8 cellular contexts compared by ENCODE assay signal in the genomic region with DNA sequence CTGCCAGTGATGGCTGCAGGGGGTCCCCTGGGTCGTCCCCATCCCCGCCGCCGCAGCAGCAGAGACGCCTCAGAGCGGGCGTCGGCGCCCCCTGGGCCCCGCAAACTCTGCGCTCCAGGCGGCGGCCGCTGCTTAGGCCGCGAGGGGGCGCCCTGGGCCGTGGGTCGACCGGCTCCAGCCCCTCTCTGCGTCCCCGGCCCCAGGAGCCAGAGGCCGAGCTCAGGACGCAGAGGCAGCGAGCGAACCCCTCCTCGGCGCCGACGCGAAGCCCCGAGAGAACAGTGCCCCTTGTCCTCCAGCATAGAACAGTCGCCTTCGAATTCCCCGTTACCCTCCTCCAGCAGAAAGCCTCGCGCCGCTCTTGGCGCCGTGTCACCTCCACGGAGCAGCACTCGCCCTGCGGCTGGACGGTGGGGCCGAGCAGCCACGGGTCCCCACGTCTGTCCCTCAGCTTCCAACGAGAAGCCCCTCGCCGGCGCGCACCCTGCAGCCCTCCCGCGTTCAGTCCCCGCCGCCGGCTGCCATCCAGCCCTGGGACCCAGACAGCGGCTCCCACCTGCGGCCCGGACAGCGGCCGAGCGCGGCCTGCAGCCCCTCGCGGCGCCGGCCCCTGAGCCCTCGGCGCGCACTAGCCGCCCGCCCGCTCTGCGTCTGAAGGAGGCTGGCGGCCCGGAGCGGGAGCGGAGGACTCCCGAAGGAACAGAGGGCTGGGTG.
A peak's percentile ranks its signal among the peaks of the same experiment; 100 is the strongest.
DNase-seq lines count a peak whose midpoint lies in the region; ATAC-seq lines count a peak whose summit lies in the region.

No MANE protein-coding gene starts in this region.

- H3K79me2 ChIP-seq in trophoblast cell (ENCODE audit: control insufficient read depth, insufficient read depth, low read length, poor library complexity) = peaks cover 8% of the 10 kb centered on the region

- peaks cover 10% of the 10 kb centered on the region for H3K27me3 ChIP-seq in trophoblast cell (ENCODE audit: insufficient read depth, low read length)

- intact Hi-C loops in cardiac septum (cut with DNase I) = loop anchor here (2.0 to 10.0 kb wide), 5 partner anchors 86 to 854 kb away; a partner anchor contains a TSS

- peak overlapping the region; percentile 83 for H3K18ac ChIP-seq in trophoblast cell (ENCODE audit: low read length)

- peaks cover 8% of the 10 kb centered on the region for H3K79me1 ChIP-seq in trophoblast cell (ENCODE audit: low read length)

- no peak overlapping the region for H2AK5ac ChIP-seq in trophoblast cell (ENCODE audit: low read length)

- H3K4me1 ChIP-seq in trophoblast cell (ENCODE audit: control insufficient read depth in 1 of 2, insufficient read depth in 2 of 2, low read length in 2 of 2) = peaks cover 0 to 3% of the 10 kb centered on the region in 2 experiments

- WGBS in trophoblast cell (ENCODE audit: extremely low coverage, insufficient coverage, insufficient read length) = no CpG with 5 or more reads among the region's 80 CpGs

- DNase-seq in DMS53 treated with DMSO at 0.1 percent for 48 hours (lab: John Stamatoyannopoulos, UW; ENCODE audit: unreplicated experiment) (peak; percentile 87), SK-MEL-5 (ENCODE audit: low read depth, low spot score) (peak; percentile 68), cardiac septum (ENCODE audit: low spot score) (peak; percentile 86), trophoblast cell (peak in 1 of 2 donors; percentile 64), SKM-1 treated with dmso at 0.1 percent for 144 hours (lab: John Stamatoyannopoulos, UW; ENCODE audit: unreplicated experiment) (no peak)
- peak; percentile 15 for DNase-seq in activated naive CD8-positive, alpha-beta T cell treated with anti-CD3 and anti-CD28 coated beads, Interleukin-2, amount 50 U/mL, for 16 hours (ENCODE audit: low read depth, low spot score)

- H4K8ac ChIP-seq in trophoblast cell (ENCODE audit: low read depth, low read length) = peak overlapping the region; percentile 12

- H2BK5ac ChIP-seq in trophoblast cell (ENCODE audit: low read depth, low read length, poor library complexity) = peak overlapping the region; percentile 6

- peak overlapping the region; percentile 97 for H3K4me2 ChIP-seq in trophoblast cell (ENCODE audit: low read length)

- peak overlapping the region; percentile 80 for H3K4me3 ChIP-seq in trophoblast cell (ENCODE audit: low read depth, low read length)

- peak overlapping the region; percentile 85 for H2BK120ac ChIP-seq in trophoblast cell (ENCODE audit: insufficient read depth, low read length, poor library complexity)

- peak overlapping the region; percentile 67 for H3K14ac ChIP-seq in trophoblast cell (ENCODE audit: low read length)

- H2BK12ac ChIP-seq in trophoblast cell (ENCODE audit: low read length) = peak overlapping the region; percentile 6

- in situ Hi-C loops in SK-MEL-5 (cut with HindIII; ENCODE audit: low pct_unique_long_range_greater_than_20kb, low sequenced_read_pairs) = no loop called here

- peak overlapping the region; percentile 44 for H3K4ac ChIP-seq in trophoblast cell (ENCODE audit: low read depth, low read length)

- peak overlapping the region; percentile 84 for H3K9ac ChIP-seq in trophoblast cell (ENCODE audit: low read length)

- H4K91ac ChIP-seq in trophoblast cell (ENCODE audit: low read depth, low read length) = peak overlapping the region; percentile 63

- ATAC-seq in GM21360 (IDR thresholded peaks at IDR 0.05; ENCODE audit: unreplicated experiment) = peak; percentile 73
- ATAC-seq in HG03571 (IDR thresholded peaks at IDR 0.05; ENCODE audit: unreplicated experiment) = peak; percentile 79

- peak overlapping the region; percentile 60 for H3K27ac ChIP-seq in trophoblast cell (ENCODE audit: low read depth, low read length)

- peak overlapping the region; percentile 65 for H4K12ac ChIP-seq in trophoblast cell (ENCODE audit: low read depth, low read length)

- no peaks in the 10 kb centered on the region for H3K36me3 ChIP-seq in trophoblast cell (ENCODE audit: control insufficient read depth in 1 of 2, insufficient read depth in 2 of 2, low read length in 2 of 2)

- H3K9me3 ChIP-seq in trophoblast cell (ENCODE audit: insufficient read depth, low read depth, low read length) = no peaks in the 10 kb centered on the region

- H3K23ac ChIP-seq in trophoblast cell (ENCODE audit: low read length) = no peak overlapping the region

- H2AFZ ChIP-seq in trophoblast cell (ENCODE audit: insufficient read depth, low read length, poor library complexity) = peak overlapping the region; percentile 67
